Comparison of ENCODE assay signal across 20 cellular contexts in genomic region chr7:89687266-89687665, GRCh38.
A peak's percentile ranks its signal among the peaks of the same experiment; 100 is the strongest.
DNase-seq lines count a peak whose midpoint lies in the region; ATAC-seq, FAIRE-seq and TF ChIP-seq lines count a peak whose summit lies in the region.
"Had no signal": no experiment of that assay in that cellular context is flagged by ENCODE, and none has a peak within 500 bp of the region (broad histone marks: within the 10 kb centered on the region; RNA-seq: fewer than 3 reads in every experiment).

No MANE protein-coding gene starts in this region.

- no peak for ATAC-seq in GM19397 (IDR thresholded peaks at IDR 0.05; ENCODE audit: unreplicated experiment)

- no peaks in the 10 kb centered on the region for H3K23me2 ChIP-seq in H1 (ENCODE audit: low read depth, low read length)

- no peak overlapping the region for H2BK5ac ChIP-seq in H1 (ENCODE audit: low read depth, low read length)
- no peak overlapping the region for H2BK5ac ChIP-seq in neuronal stem cell (ENCODE audit: low read length)

- no peak overlapping the region for H3K27ac Mint-ChIP-seq in nephron progenitor cell
- H3K27ac Mint-ChIP-seq: B cell; CD4-positive, alpha-beta T cell had no signal

- 0 out of 2 replicates have a peak overlapping the region, but pooled peaks have one; percentile 70 for H2AFZ ChIP-seq in H1 (ENCODE audit: low read length)
- peak overlapping the region; percentile 87 for H2AFZ ChIP-seq in neuronal stem cell (ENCODE audit: low read length)

- FAIRE-seq in H1 (lab: Jason Lieb, UNC) = no peak

- H4K8ac ChIP-seq in H1 (ENCODE audit: extremely low read depth, insufficient read depth, low read length) (no peak overlapping the region), neuronal stem cell (ENCODE audit: low read depth, low read length) (no peak overlapping the region)

- no peaks in the 10 kb centered on the region for H4K20me1 ChIP-seq in H1 (replicated peaks in 1 of 2; ENCODE audit: control insufficient read depth in 1 of 2, insufficient read depth in 2 of 2, low read length in 2 of 2)

- H3K4me1 Mint-ChIP-seq in nephron progenitor cell = no peaks in the 10 kb centered on the region
- H3K4me1 Mint-ChIP-seq: B cell had no signal

- no peak for TF ChIP-seq EP300 in H1 (IDR thresholded peaks at IDR 0.05; ENCODE audit: borderline replicate concordance in 1 of 2, low read depth in 2 of 2, low read length in 2 of 2)

- H2BK120ac ChIP-seq in H1 (replicated peaks; ENCODE audit: low read depth, low read length) = no peak overlapping the region
- H2BK120ac ChIP-seq in neuronal stem cell (ENCODE audit: low read depth, low read length) = no peak overlapping the region

- no peak overlapping the region for H2BK15ac ChIP-seq in H1 (ENCODE audit: low read length)
- H2BK15ac ChIP-seq in neuronal stem cell (ENCODE audit: low read length) = no peak overlapping the region

- no peak overlapping the region for H2BK20ac ChIP-seq in H1 (ENCODE audit: low read length)

- H3K36me3 Mint-ChIP-seq in nephron progenitor cell (ENCODE audit: low read depth) = no peaks in the 10 kb centered on the region

- H3K9me3 ChIP-seq in H1 (ENCODE audit: insufficient read depth in 2 of 2, low read depth in 1 of 2, low read length in 1 of 2) = no peaks in the 10 kb centered on the region
- no peaks in the 10 kb centered on the region for H3K9me3 ChIP-seq in neuronal stem cell (replicated peaks in 1 of 2; ENCODE audit: control insufficient read depth in 2 of 2, insufficient read depth in 1 of 2, low read depth in 1 of 2, low read length in 2 of 2)
- H3K9me3 ChIP-seq: HAP-1 had no signal

- no peak for TF ChIP-seq POLR2A in H1 (IDR thresholded peaks at IDR 0.05; ENCODE audit: control extremely low read depth in 1 of 2, low read depth in 2 of 2, low read length in 2 of 2)

- no peaks in the 10 kb centered on the region for H3K79me2 ChIP-seq in H1 (ENCODE audit: control insufficient read depth in 1 of 2, insufficient read depth in 2 of 2, low read length in 2 of 2)

- CTCF ChIA-PET in H1 (lab: Charles Lee; ENCODE audit: partially characterized antibody) = no interaction called here

- no peaks in the 10 kb centered on the region for H3K27me3 Mint-ChIP-seq in nephron progenitor cell (ENCODE audit: low read depth, poor library complexity)
- H3K27me3 Mint-ChIP-seq: B cell; CD4-positive, alpha-beta T cell had no signal

- no peaks in the 10 kb centered on the region for H3K9me3 Mint-ChIP-seq in nephron progenitor cell

- H2AK5ac ChIP-seq in H1 (ENCODE audit: low read depth, low read length) (no peak overlapping the region), neuronal stem cell (ENCODE audit: low read depth, low read length) (no peak overlapping the region)

- H4K91ac ChIP-seq in H1 (replicated peaks; ENCODE audit: insufficient read length, low read length) (no peak overlapping the region), neuronal stem cell (ENCODE audit: low read depth, low read length, poor library complexity) (no peak overlapping the region)

- H3K14ac ChIP-seq in H1 (ENCODE audit: insufficient read length) (no peak overlapping the region), neuronal stem cell (ENCODE audit: low read length) (no peak overlapping the region)

- H3K4me1 ChIP-seq in H1 (replicated peaks in 1 of 4; ENCODE audit: control insufficient read depth in 3 of 4, insufficient read depth in 4 of 4, low read length in 3 of 4) = no peaks in the 10 kb centered on the region
- H3K4me1 ChIP-seq in neuronal stem cell (ENCODE audit: control insufficient read depth in 2 of 2, insufficient read depth in 1 of 2, low read depth in 1 of 2, low read length in 2 of 2) = no peaks in the 10 kb centered on the region
- H3K4me1 ChIP-seq: HAP-1 had no signal

- H3K9ac ChIP-seq in H1 (replicated peaks in 1 of 4; ENCODE audit: extremely low read depth in 1 of 4, low read depth in 3 of 4, low read length in 3 of 4) (no peak overlapping the region), neuronal stem cell (ENCODE audit: low read depth, low read length, poor library complexity) (no peak overlapping the region)
- H3K9ac ChIP-seq: KMS-11 had no signal

- H3K79me1 ChIP-seq in H1 (ENCODE audit: low read depth, low read length) (no peaks in the 10 kb centered on the region), neuronal stem cell (ENCODE audit: low read depth, low read length) (no peaks in the 10 kb centered on the region)

- H3K27me3 ChIP-seq in H1 (replicated peaks in 1 of 4; ENCODE audit: control insufficient read depth in 3 of 4, extremely low read depth in 1 of 4, insufficient read depth in 3 of 4, low read length in 3 of 4) (no peaks in the 10 kb centered on the region), neuronal stem cell (ENCODE audit: control insufficient read depth in 3 of 3, insufficient read depth in 3 of 3, low read depth in 1 of 3, low read length in 3 of 3) (no peaks in the 10 kb centered on the region)

- H3K23ac ChIP-seq in H1 (ENCODE audit: insufficient read length) = no peak overlapping the region
- H3K23ac ChIP-seq in neuronal stem cell (ENCODE audit: low read depth, low read length, poor library complexity) = no peak overlapping the region

- H3K56ac ChIP-seq in H1 (replicated peaks; ENCODE audit: insufficient read length, low read depth, low read length) = no peak overlapping the region

- no peak overlapping the region for H3K18ac ChIP-seq in H1 (ENCODE audit: extremely low read depth, low read length)
- no peak overlapping the region for H3K18ac ChIP-seq in neuronal stem cell (ENCODE audit: low read length)

- WGBS in H1 (ENCODE audit: extremely low coverage in 1 of 2, insufficient coverage in 1 of 2, insufficient read length in 1 of 2, insufficient replicate concordance in 2 of 2, low coverage in 1 of 2, low lambda C conversion rate in 2 of 2, missing lambda C conversion rate in 1 of 2), 2 experiments = 96% methylated on average over 2 of the region's 2 CpGs; no CpG with 5 or more reads in 1 of the 2 experiments
- no CpG with 5 or more reads among the region's 2 CpGs for WGBS in neuronal stem cell (ENCODE audit: extremely low coverage in 2 of 2, insufficient read length in 2 of 2, insufficient replicate concordance in 1 of 2), 2 donors

- no peak overlapping the region for H3K4me3 Mint-ChIP-seq in nephron progenitor cell
- H3K4me3 Mint-ChIP-seq: B cell; CD4-positive, alpha-beta T cell had no signal

- TF ChIP-seq CTCF in H1 (IDR thresholded peaks at IDR 0.05; ENCODE audit: control extremely low read depth in 1 of 3, insufficient read depth in 1 of 3, low read depth in 1 of 3, low read length in 3 of 3) (no peak), nephron progenitor cell (IDR thresholded peaks at IDR 0.05) (no peak)

- H3K36me3 ChIP-seq in H1 (ENCODE audit: control insufficient read depth in 2 of 4, insufficient read depth in 4 of 4, low read length in 3 of 4) (no peaks in the 10 kb centered on the region), neuronal stem cell (replicated peaks in 1 of 2; ENCODE audit: control insufficient read depth in 2 of 2, insufficient read depth in 2 of 2, low read length in 2 of 2) (no peaks in the 10 kb centered on the region)
- H3K36me3 ChIP-seq: HAP-1 had no signal

- H3K4me2 ChIP-seq in H1 (ENCODE audit: insufficient read depth in 1 of 2, low read depth in 2 of 2, low read length in 2 of 2) = no peak overlapping the region
- H3K4me2 ChIP-seq in neuronal stem cell (ENCODE audit: insufficient read depth, low read length, poor library complexity, severe bottlenecking) = no peak overlapping the region
- H3K4me2 ChIP-seq: KMS-11 had no signal

- H2BK12ac ChIP-seq in H1 (ENCODE audit: low read depth, low read length) (no peak overlapping the region), neuronal stem cell (ENCODE audit: low read length) (no peak overlapping the region)

- POLR2A ChIA-PET in H1 (lab: Charles Lee; ENCODE audit: partially characterized antibody) = no interaction called here

- no peak overlapping the region for H4K5ac ChIP-seq in H1 (ENCODE audit: insufficient read length, low read depth, low read length)

- H3K4me3 ChIP-seq in H1 (ENCODE audit: extremely low read depth in 1 of 4, insufficient read depth in 2 of 4, low read depth in 3 of 4, low read length in 4 of 4) (no peak overlapping the region), neuronal stem cell (ENCODE audit: low read length in 2 of 2) (no peak overlapping the region)
- H3K4me3 ChIP-seq: HAP-1, SK-N-MC had no signal

- DNase-seq in NCI-H748 (lab: John Stamatoyannopoulos, UW; ENCODE audit: unreplicated experiment) (peak; percentile 62), NCI-H748 treated with DMSO at 0.1 percent for 48 hours (lab: John Stamatoyannopoulos, UW) (no peak), NCI-H2171 treated with DMSO at 0.1 percent for 48 hours (lab: John Stamatoyannopoulos, UW) (peak; percentile 95), H1 (ENCODE audit: low read depth in 1 of 2, low spot score in 2 of 2) (no peak), neuronal stem cell (ENCODE audit: low spot score) (no peak), GM19238 (ENCODE audit: insufficient read length, low spot score) (no peak), nephron progenitor cell (no peak)
- DNase-seq: Calu3; CD4-positive, alpha-beta T cell; DMS79; NCI-H146; NCI-H2107; NCI-H774; SHP77 had no signal

- TF ChIP-seq RAD21 in H1 (IDR thresholded peaks at IDR 0.05 in 1 of 2, conservative IDR thresholded peaks at IDR 0.05 in 1 of 2; ENCODE audit: low read depth in 2 of 2, low read length in 2 of 2) = no peak

- H3K27ac ChIP-seq in H1 (ENCODE audit: low read depth, low read length) = no peak overlapping the region
- H3K27ac ChIP-seq in neuronal stem cell (replicated peaks; ENCODE audit: low read length) = no peak overlapping the region
- H3K27ac ChIP-seq: HL-60, KMS-11, SK-N-MC had no signal

- H3K4ac ChIP-seq in H1 (replicated peaks; ENCODE audit: insufficient read length, low read depth, low read length) (no peak overlapping the region), neuronal stem cell (ENCODE audit: low read length) (no peak overlapping the region)

TF ChIP-seq in H1, 55 proteins besides CTCF, POLR2A, EP300 and RAD21:
- TF ChIP-seq BCL11A (IDR thresholded peaks at IDR 0.05; ENCODE audit: low read depth in 2 of 2, low read length in 2 of 2) (no peak), SIX5 (IDR thresholded peaks at IDR 0.05; ENCODE audit: low read depth, low read length) (no peak), RFX5 (IDR thresholded peaks at IDR 0.05; ENCODE audit: borderline replicate concordance, low read depth, low read length) (no peak), RBBP5 (IDR thresholded peaks at IDR 0.05; ENCODE audit: borderline replicate concordance, low read depth, low read length) (no peak), MAFK (IDR thresholded peaks at IDR 0.05; ENCODE audit: low read depth, low read length) (no peak), TCF12 (IDR thresholded peaks at IDR 0.05; ENCODE audit: low read depth, low read length) (no peak), CEBPB (IDR thresholded peaks at IDR 0.05; ENCODE audit: low read depth, low read length) (no peak), CHD2 (IDR thresholded peaks at IDR 0.05; ENCODE audit: low read length) (no peak), CTBP2 (IDR thresholded peaks at IDR 0.05; ENCODE audit: borderline replicate concordance, insufficient read depth, insufficient read length, low read length) (no peak), BRCA1 (IDR thresholded peaks at IDR 0.05; ENCODE audit: low read depth, low read length) (no peak), EZH2 (IDR thresholded peaks at IDR 0.05; ENCODE audit: low read depth, low read length, severe bottlenecking) (no peak)

Comparison
In these comparisons a context has a peak if more than half of its experiments do, and no peak if none do; other contexts are left out.
1. DNase-seq: peak in NCI-H748 (single experiment) and NCI-H2171 treated with DMSO at 0.1 percent for 48 hours (single experiment); none in NCI-H748 treated with DMSO at 0.1 percent for 48 hours (single experiment), H1 (0 of 2), neuronal stem cell (single experiment), GM19238 (single experiment) and nephron progenitor cell (single experiment).